In genomic region chr10:44935201-44935960, GRCh38 we compare ENCODE assay signal across 1 cellular context.
TF ChIP-seq lines count a peak whose summit lies in the region.

No MANE protein-coding gene starts in this region.

TF ChIP-seq in HepG2, 621 proteins besides CTCF, POLR2A, EP300 and RAD21 (continued from another document and continues in another):
- TF ChIP-seq BATF2 (CRISPR knock-in tag; IDR thresholded peaks at IDR 0.05), result peak; percentile 82; the same call in 1 of the 2 replicates
- TF ChIP-seq, protein P1, sequence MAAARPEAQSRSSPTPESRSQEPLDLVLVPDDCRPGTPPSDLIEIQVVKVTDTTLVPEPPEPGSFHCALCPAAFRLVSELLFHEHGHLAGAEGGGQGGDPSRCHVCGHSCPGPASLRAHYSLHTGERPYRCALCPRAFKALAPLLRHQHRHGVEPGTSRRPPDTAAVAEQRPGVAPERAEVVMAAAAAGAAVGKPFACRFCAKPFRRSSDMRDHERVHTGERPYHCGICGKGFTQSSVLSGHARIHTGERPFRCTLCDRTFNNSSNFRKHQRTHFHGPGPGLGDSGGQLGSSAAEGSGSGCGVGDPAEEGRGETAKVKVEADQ (CRISPR knock-in tag; IDR thresholded peaks at IDR 0.05; ENCODE audit: borderline replicate concordance), result peak; percentile 80
- TF ChIP-seq ZNF317 (CRISPR knock-in tag; IDR thresholded peaks at IDR 0.05), result peak; percentile 72
- TF ChIP-seq ZNF879 (CRISPR knock-in tag; IDR thresholded peaks at IDR 0.05), result peak; percentile 86; the same call in 1 of the 2 replicates
- TF ChIP-seq PAX8 (CRISPR knock-in tag; IDR thresholded peaks at IDR 0.05; ENCODE audit: borderline replicate concordance), result no peak
- TF ChIP-seq TAF1 (CRISPR knock-in tag; IDR thresholded peaks at IDR 0.05), result 0 out of 2 replicates have a peak, but pooled peaks have one; percentile 30
- TF ChIP-seq HNF1A (IDR thresholded peaks at IDR 0.05; ENCODE audit: low read depth), result peak; percentile 61; the same call in 1 of the 2 replicates
- peak; percentile 86; the same call in 1 of the 2 replicates for TF ChIP-seq HNF1A (CRISPR knock-in tag; IDR thresholded peaks at IDR 0.05; ENCODE audit: borderline replicate concordance)
- peak; percentile 64; the same call in 1 of the 2 replicates for TF ChIP-seq KDM2A (CRISPR knock-in tag; IDR thresholded peaks at IDR 0.05; ENCODE audit: borderline replicate concordance, low read depth)
- peak; percentile 91 for TF ChIP-seq HIVEP1 (CRISPR knock-in tag; IDR thresholded peaks at IDR 0.05)
- TF ChIP-seq BRF2 (CRISPR knock-in tag; IDR thresholded peaks at IDR 0.05), result peak; percentile 81
- TF ChIP-seq SAP130 (CRISPR knock-in tag; IDR thresholded peaks at IDR 0.05; ENCODE audit: low read depth), result peak; percentile 86
- peak; percentile 89 for TF ChIP-seq RNF2 (conservative IDR thresholded peaks at IDR 0.05; ENCODE audit: low read depth)
- TF ChIP-seq, protein P2, sequence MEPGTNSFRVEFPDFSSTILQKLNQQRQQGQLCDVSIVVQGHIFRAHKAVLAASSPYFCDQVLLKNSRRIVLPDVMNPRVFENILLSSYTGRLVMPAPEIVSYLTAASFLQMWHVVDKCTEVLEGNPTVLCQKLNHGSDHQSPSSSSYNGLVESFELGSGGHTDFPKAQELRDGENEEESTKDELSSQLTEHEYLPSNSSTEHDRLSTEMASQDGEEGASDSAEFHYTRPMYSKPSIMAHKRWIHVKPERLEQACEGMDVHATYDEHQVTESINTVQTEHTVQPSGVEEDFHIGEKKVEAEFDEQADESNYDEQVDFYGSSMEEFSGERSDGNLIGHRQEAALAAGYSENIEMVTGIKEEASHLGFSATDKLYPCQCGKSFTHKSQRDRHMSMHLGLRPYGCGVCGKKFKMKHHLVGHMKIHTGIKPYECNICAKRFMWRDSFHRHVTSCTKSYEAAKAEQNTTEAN (CRISPR knock-in tag; conservative IDR thresholded peaks at IDR 0.05), result peak; percentile 87; the same call in 1 of the 2 replicates
- TF ChIP-seq KAT8 (CRISPR knock-in tag; IDR thresholded peaks at IDR 0.05), result peak; percentile 83
- TF ChIP-seq ARNTL (CRISPR knock-in tag; IDR thresholded peaks at IDR 0.05), result peak; percentile 57; the same call in 1 of the 2 replicates
- peak; percentile 96 for TF ChIP-seq GATAD2A (CRISPR knock-in tag; IDR thresholded peaks at IDR 0.05)
- TF ChIP-seq HNF4A (CRISPR knock-in tag; IDR thresholded peaks at IDR 0.05), result peak; percentile 82
- TF ChIP-seq MTERF4 (CRISPR knock-in tag; IDR thresholded peaks at IDR 0.05), result peak; percentile 96; the same call in 1 of the 2 replicates
- no peak for TF ChIP-seq NFIB (CRISPR knock-in tag; IDR thresholded peaks at IDR 0.05; ENCODE audit: borderline replicate concordance)
- TF ChIP-seq, protein P3, sequence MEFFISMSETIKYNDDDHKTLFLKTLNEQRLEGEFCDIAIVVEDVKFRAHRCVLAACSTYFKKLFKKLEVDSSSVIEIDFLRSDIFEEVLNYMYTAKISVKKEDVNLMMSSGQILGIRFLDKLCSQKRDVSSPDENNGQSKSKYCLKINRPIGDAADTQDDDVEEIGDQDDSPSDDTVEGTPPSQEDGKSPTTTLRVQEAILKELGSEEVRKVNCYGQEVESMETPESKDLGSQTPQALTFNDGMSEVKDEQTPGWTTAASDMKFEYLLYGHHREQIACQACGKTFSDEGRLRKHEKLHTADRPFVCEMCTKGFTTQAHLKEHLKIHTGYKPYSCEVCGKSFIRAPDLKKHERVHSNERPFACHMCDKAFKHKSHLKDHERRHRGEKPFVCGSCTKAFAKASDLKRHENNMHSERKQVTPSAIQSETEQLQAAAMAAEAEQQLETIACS (CRISPR knock-in tag; IDR thresholded peaks at IDR 0.05), result no peak
- no peak for TF ChIP-seq ZNF660 (CRISPR knock-in tag; IDR thresholded peaks at IDR 0.05; ENCODE audit: borderline replicate concordance, low read depth)
- no peak for TF ChIP-seq NCOA1 (CRISPR knock-in tag; IDR thresholded peaks at IDR 0.05)
- TF ChIP-seq, protein P4, sequence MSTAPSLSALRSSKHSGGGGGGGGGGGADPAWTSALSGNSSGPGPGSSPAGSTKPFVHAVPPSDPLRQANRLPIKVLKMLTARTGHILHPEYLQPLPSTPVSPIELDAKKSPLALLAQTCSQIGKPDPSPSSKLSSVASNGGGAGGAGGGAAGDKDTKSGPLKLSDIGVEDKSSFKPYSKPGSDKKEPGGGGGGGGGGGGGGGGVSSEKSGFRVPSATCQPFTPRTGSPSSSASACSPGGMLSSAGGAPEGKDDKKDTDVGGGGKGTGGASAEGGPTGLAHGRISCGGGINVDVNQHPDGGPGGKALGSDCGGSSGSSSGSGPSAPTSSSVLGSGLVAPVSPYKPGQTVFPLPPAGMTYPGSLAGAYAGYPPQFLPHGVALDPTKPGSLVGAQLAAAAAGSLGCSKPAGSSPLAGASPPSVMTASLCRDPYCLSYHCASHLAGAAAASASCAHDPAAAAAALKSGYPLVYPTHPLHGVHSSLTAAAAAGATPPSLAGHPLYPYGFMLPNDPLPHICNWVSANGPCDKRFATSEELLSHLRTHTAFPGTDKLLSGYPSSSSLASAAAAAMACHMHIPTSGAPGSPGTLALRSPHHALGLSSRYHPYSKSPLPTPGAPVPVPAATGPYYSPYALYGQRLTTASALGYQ (CRISPR knock-in tag; IDR thresholded peaks at IDR 0.05), result peak; percentile 63; the same call in 1 of the 2 replicates
- peak; percentile 73; the same call in 1 of the 2 replicates for TF ChIP-seq EED (CRISPR knock-in tag; IDR thresholded peaks at IDR 0.05)
- TF ChIP-seq NAIF1 (CRISPR knock-in tag; IDR thresholded peaks at IDR 0.05; ENCODE audit: borderline replicate concordance), result peak; percentile 30; the same call in 1 of the 2 replicates
- no peak for TF ChIP-seq TBP (CRISPR knock-in tag; IDR thresholded peaks at IDR 0.05)
- TF ChIP-seq ZBTB7A (CRISPR knock-in tag; IDR thresholded peaks at IDR 0.05), result peak; percentile 89
- no peak for TF ChIP-seq ZNF260 (CRISPR knock-in tag; IDR thresholded peaks at IDR 0.05; ENCODE audit: borderline replicate concordance, low read depth)
- peak; percentile 86; the same call in 1 of the 2 replicates for TF ChIP-seq ZBTB20 (CRISPR knock-in tag; IDR thresholded peaks at IDR 0.05; ENCODE audit: borderline replicate concordance, low read depth)
- TF ChIP-seq SYNCRIP (IDR thresholded peaks at IDR 0.05; ENCODE audit: insufficient read depth, low read depth, low read length), result no peak
- peak; percentile 63; the same call in 1 of the 2 replicates for TF ChIP-seq BRD4 (CRISPR knock-in tag; IDR thresholded peaks at IDR 0.05)
- TF ChIP-seq YEATS2 (CRISPR knock-in tag; IDR thresholded peaks at IDR 0.05; ENCODE audit: borderline replicate concordance), result peak; percentile 80; the same call in 1 of the 2 replicates
- TF ChIP-seq ZNF121 (CRISPR knock-in tag; IDR thresholded peaks at IDR 0.05), result peak; percentile 85
- TF ChIP-seq, protein P5, sequence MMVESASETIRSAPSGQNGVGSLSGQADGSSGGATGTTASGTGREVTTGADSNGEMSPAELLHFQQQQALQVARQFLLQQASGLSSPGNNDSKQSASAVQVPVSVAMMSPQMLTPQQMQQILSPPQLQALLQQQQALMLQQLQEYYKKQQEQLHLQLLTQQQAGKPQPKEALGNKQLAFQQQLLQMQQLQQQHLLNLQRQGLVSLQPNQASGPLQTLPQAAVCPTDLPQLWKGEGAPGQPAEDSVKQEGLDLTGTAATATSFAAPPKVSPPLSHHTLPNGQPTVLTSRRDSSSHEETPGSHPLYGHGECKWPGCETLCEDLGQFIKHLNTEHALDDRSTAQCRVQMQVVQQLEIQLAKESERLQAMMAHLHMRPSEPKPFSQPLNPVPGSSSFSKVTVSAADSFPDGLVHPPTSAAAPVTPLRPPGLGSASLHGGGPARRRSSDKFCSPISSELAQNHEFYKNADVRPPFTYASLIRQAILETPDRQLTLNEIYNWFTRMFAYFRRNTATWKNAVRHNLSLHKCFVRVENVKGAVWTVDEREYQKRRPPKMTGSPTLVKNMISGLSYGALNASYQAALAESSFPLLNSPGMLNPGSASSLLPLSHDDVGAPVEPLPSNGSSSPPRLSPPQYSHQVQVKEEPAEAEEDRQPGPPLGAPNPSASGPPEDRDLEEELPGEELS (CRISPR knock-in tag; IDR thresholded peaks at IDR 0.05), result peak; percentile 79
- TF ChIP-seq SOX5 (CRISPR knock-in tag; IDR thresholded peaks at IDR 0.05; ENCODE audit: borderline replicate concordance), result peak; percentile 84
- no peak for TF ChIP-seq SMARCC2 (IDR thresholded peaks at IDR 0.05)
- TF ChIP-seq ZNF639 (CRISPR knock-in tag; conservative IDR thresholded peaks at IDR 0.05), result peak; percentile 36; the same call in 1 of the 2 replicates
- TF ChIP-seq ZNF891 (CRISPR knock-in tag; IDR thresholded peaks at IDR 0.05), result peak; percentile 94
- TF ChIP-seq ZNF644 (CRISPR knock-in tag; IDR thresholded peaks at IDR 0.05; ENCODE audit: low read depth), result peak; percentile 96; the same call in 1 of the 2 replicates
- TF ChIP-seq ZNF556 (CRISPR knock-in tag; IDR thresholded peaks at IDR 0.05; ENCODE audit: borderline replicate concordance), result no peak
- no peak for TF ChIP-seq POLR2AphosphoS5 (IDR thresholded peaks at IDR 0.05; ENCODE audit: low read depth, low read length)
- no peak for TF ChIP-seq NFIC (IDR thresholded peaks at IDR 0.05; ENCODE audit: low read length)
- TF ChIP-seq HNRNPH1 (optimal IDR thresholded peaks at IDR 0.05; ENCODE audit: low read depth, low read length), result no peak
- peak; percentile 96 for TF ChIP-seq ZNF557 (CRISPR knock-in tag; IDR thresholded peaks at IDR 0.05)
- TF ChIP-seq ZNF737 (CRISPR knock-in tag; IDR thresholded peaks at IDR 0.05; ENCODE audit: borderline replicate concordance), result no peak
- TF ChIP-seq, protein P6, sequence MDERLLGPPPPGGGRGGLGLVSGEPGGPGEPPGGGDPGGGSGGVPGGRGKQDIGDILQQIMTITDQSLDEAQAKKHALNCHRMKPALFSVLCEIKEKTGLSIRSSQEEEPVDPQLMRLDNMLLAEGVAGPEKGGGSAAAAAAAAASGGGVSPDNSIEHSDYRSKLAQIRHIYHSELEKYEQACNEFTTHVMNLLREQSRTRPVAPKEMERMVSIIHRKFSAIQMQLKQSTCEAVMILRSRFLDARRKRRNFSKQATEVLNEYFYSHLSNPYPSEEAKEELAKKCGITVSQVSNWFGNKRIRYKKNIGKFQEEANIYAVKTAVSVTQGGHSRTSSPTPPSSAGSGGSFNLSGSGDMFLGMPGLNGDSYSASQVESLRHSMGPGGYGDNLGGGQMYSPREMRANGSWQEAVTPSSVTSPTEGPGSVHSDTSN (CRISPR knock-in tag; IDR thresholded peaks at IDR 0.05), result no peak
- TF ChIP-seq FOXO1 (CRISPR knock-in tag; IDR thresholded peaks at IDR 0.05), result peak; percentile 63; the same call in 1 of the 2 replicates
- no peak for TF ChIP-seq ATM (IDR thresholded peaks at IDR 0.05; ENCODE audit: borderline replicate concordance)
- peak; percentile 54; the same call in 1 of the 2 replicates for TF ChIP-seq TMF1 (CRISPR knock-in tag; IDR thresholded peaks at IDR 0.05; ENCODE audit: low read depth)
